ENCODE assay signal across 11 cellular contexts in genomic region chr11:10326080-10326964, GRCh38. TPM values are rescaled to one million over a fixed set of nuclear protein-coding genes. Genes with fewer than 3 reads are reported as not detected.
A peak's percentile ranks its signal among the peaks of the same experiment; 100 is the strongest.
DNase-seq lines count a peak whose midpoint lies in the region; ATAC-seq and TF ChIP-seq lines count a peak whose summit lies in the region.
"Had no signal": no experiment of that assay in that cellular context is flagged by ENCODE, and none has a peak within 500 bp of the region (broad histone marks: within the 10 kb centered on the region; RNA-seq: fewer than 3 reads in every experiment).

No MANE protein-coding gene starts in this region.

- intact Hi-C loops in left lung (cut with DNase I) = no loop called here

- CTCF ChIA-PET in GM10248 (lab: Yijun Ruan, JAX) = interaction anchor here (1.4 to 4.9 kb wide), 11 partner anchors 9 to 567 kb away, joined by 3 to 54 read pairs (median 9); no protein-coding TSS in a partner anchor

- TF ChIP-seq POLR2A in GM18505 (IDR thresholded peaks at IDR 0.05; ENCODE audit: borderline replicate concordance, extremely low read depth, insufficient read depth, insufficient read length) = no peak

- TF ChIP-seq CTCF in chondrocyte (IDR thresholded peaks at IDR 0.05) = no peak
- TF ChIP-seq CTCF in left lung (IDR thresholded peaks at IDR 0.05) = no peak
- no peak for TF ChIP-seq CTCF in GM10248 (IDR thresholded peaks at IDR 0.05; ENCODE audit: control extremely low read depth, extremely low read depth, low read depth, missing control alignments)

- H3K9ac ChIP-seq in HUES48 (ENCODE audit: low read depth, low read length) (no peak overlapping the region), stomach smooth muscle (ENCODE audit: low read length in 2 of 2) (no peak overlapping the region)

- no peaks in the 10 kb centered on the region for H3K36me3 Mint-ChIP-seq in chondrocyte (ENCODE audit: low read depth)
- H3K36me3 Mint-ChIP-seq: activated CD8-positive, alpha-beta memory T cell treated with anti-CD3 and anti-CD28 coated beads, Interleukin-2, amount 10 ng/mL, durations not matched to agents 7 days and 5 days had no signal

- DNase-seq in chondrocyte (ENCODE audit: low spot score) (no peak), left lung (no peak), GM10248 (ENCODE audit: extremely low spot score) (no peak), cerebellum (ENCODE audit: low spot score) (no peak), GDM1 (lab: John Stamatoyannopoulos, UW) (no peak)
- DNase-seq: activated CD8-positive, alpha-beta memory T cell treated with anti-CD3 and anti-CD28 coated beads, Interleukin-2, amount 10 ng/mL, durations not matched to agents 7 days and 5 days; central memory CD4-positive, alpha-beta T cell; NCI-H2171 treated with DMSO at 0.1 percent for 48 hours had no signal

- H3K36me3 ChIP-seq in HUES48 (ENCODE audit: control insufficient read depth, insufficient read depth, low read length) = no peaks in the 10 kb centered on the region
- H3K36me3 ChIP-seq in left lung = no peaks in the 10 kb centered on the region
- no peaks in the 10 kb centered on the region for H3K36me3 ChIP-seq in stomach smooth muscle (ENCODE audit: control insufficient read depth in 2 of 2, insufficient read depth in 2 of 2, low read length in 2 of 2)

- no peaks in the 10 kb centered on the region for H3K9me3 Mint-ChIP-seq in chondrocyte (ENCODE audit: low read depth)

- POLR2A ChIA-PET in GM10248 (lab: Yijun Ruan, JAX) = no interaction called here

- ATAC-seq in left lung (peak; percentile 6), GM18505 (IDR thresholded peaks at IDR 0.05; ENCODE audit: unreplicated experiment) (no peak)
- ATAC-seq: activated CD8-positive, alpha-beta memory T cell treated with anti-CD3 and anti-CD28 coated beads, Interleukin-2, amount 10 ng/mL, durations not matched to agents 7 days and 5 days had no signal

- no peak overlapping the region for H3K4me3 Mint-ChIP-seq in chondrocyte (ENCODE audit: unreplicated experiment)
- H3K4me3 Mint-ChIP-seq: activated CD8-positive, alpha-beta memory T cell treated with anti-CD3 and anti-CD28 coated beads, Interleukin-2, amount 10 ng/mL, durations not matched to agents 7 days and 5 days had no signal

- no peak overlapping the region for H3K4me3 ChIP-seq in HUES48 (ENCODE audit: low read depth, low read length)
- no peak overlapping the region for H3K4me3 ChIP-seq in left lung
- H3K4me3 ChIP-seq in stomach smooth muscle (ENCODE audit: low read length in 2 of 2) = no peak overlapping the region

- peaks cover 77% of the 10 kb centered on the region for H3K4me1 Mint-ChIP-seq in chondrocyte (ENCODE audit: low read depth)

- H3K27ac ChIP-seq in HUES48 (ENCODE audit: low read depth, low read length) (peak overlapping the region; percentile 48), left lung (peak overlapping the region; percentile 45 to 79), stomach smooth muscle (ENCODE audit: low read length) (peak overlapping the region; percentile 66)

- H3K27me3 Mint-ChIP-seq in chondrocyte (ENCODE audit: low read depth) = no peaks in the 10 kb centered on the region

- H3K9me3 ChIP-seq in HUES48 (ENCODE audit: control insufficient read depth, insufficient read depth, low read length) = no peaks in the 10 kb centered on the region
- H3K9me3 ChIP-seq in left lung = no peaks in the 10 kb centered on the region
- H3K9me3 ChIP-seq in stomach smooth muscle (ENCODE audit: control insufficient read depth in 2 of 2, low read length in 2 of 2) = no peaks in the 10 kb centered on the region

- H3K27me3 ChIP-seq in HUES48 (ENCODE audit: control insufficient read depth, insufficient read depth, low read length) (no peaks in the 10 kb centered on the region), left lung (no peaks in the 10 kb centered on the region), stomach smooth muscle (ENCODE audit: control insufficient read depth in 1 of 2, insufficient read depth in 2 of 2, low read length in 2 of 2) (no peaks in the 10 kb centered on the region)

- H3K4me1 ChIP-seq in HUES48 (ENCODE audit: control insufficient read depth, insufficient read depth, low read length) = peaks cover 28% of the 10 kb centered on the region
- peaks cover 30 to 62% of the 10 kb centered on the region in 2 donors for H3K4me1 ChIP-seq in left lung
- H3K4me1 ChIP-seq in stomach smooth muscle (ENCODE audit: control insufficient read depth, insufficient read depth, low read length) = peaks cover 41% of the 10 kb centered on the region

- peak overlapping the region; percentile 85 for H3K27ac Mint-ChIP-seq in chondrocyte (ENCODE audit: unreplicated experiment)
- H3K27ac Mint-ChIP-seq: activated CD8-positive, alpha-beta memory T cell treated with anti-CD3 and anti-CD28 coated beads, Interleukin-2, amount 10 ng/mL, durations not matched to agents 7 days and 5 days had no signal

RNA-seq across cellular contexts. Expression of gene ADM, which starts 21.4 kb away (rescaled TPM):
- total RNA-seq in chondrocyte = 33.0 to 53.8 TPM (median 49.2 TPM) in 3 replicates
- 10 to 100 TPM in 1 of 2 donors, 1 to 10 TPM in 1; 7.3 to 51.4 TPM for total RNA-seq in left lung
- 6.1 TPM for total RNA-seq in cerebellum

RNA-seq across cellular contexts. Expression of gene SBF2, which starts 32.3 kb away (rescaled TPM):
- total RNA-seq in chondrocyte (44.5 to 49.2 TPM (median 47.8 TPM) in 3 replicates), left lung (10 to 100 TPM; 25.7 to 34.0 TPM), cerebellum (129 TPM)
